1 cellular context compared by ENCODE assay signal in the genomic region with DNA sequence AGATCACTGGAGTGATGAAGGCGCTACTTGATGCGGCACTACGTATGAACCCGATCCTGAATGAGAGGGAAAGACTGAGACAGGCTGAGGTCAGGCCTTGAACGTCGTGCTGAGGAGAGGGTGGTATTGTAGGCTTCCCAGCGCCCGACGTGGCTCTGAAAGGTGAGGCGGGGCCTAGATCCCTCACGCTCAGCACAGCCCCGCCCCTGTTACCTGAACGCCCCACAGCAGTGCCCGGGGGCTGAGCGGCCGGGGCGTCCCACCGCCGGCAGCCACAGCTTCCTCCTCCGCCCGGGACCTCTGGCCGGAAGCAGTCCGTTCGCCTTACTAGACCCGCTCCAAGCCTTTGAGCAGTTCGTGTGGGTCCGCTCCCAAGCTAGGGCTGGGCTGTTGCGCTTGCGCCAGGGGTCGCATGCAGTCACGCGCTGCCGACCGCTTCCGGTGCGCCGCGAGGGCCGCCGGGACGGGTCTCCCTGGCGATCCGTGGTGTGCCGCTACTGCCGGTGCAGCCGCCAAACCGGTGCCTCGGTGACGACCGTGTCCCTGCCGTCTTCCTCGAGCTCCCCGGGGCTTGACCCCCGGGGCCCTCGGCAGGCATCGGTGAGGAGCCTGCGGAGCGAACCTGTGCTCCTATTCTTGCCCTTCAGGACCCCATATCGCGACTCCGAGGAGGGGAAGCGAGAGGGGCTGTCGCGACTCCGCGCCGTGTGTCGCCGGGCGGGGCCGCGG.
TF ChIP-seq lines count a peak whose summit lies in the region.

A gene with protein sequence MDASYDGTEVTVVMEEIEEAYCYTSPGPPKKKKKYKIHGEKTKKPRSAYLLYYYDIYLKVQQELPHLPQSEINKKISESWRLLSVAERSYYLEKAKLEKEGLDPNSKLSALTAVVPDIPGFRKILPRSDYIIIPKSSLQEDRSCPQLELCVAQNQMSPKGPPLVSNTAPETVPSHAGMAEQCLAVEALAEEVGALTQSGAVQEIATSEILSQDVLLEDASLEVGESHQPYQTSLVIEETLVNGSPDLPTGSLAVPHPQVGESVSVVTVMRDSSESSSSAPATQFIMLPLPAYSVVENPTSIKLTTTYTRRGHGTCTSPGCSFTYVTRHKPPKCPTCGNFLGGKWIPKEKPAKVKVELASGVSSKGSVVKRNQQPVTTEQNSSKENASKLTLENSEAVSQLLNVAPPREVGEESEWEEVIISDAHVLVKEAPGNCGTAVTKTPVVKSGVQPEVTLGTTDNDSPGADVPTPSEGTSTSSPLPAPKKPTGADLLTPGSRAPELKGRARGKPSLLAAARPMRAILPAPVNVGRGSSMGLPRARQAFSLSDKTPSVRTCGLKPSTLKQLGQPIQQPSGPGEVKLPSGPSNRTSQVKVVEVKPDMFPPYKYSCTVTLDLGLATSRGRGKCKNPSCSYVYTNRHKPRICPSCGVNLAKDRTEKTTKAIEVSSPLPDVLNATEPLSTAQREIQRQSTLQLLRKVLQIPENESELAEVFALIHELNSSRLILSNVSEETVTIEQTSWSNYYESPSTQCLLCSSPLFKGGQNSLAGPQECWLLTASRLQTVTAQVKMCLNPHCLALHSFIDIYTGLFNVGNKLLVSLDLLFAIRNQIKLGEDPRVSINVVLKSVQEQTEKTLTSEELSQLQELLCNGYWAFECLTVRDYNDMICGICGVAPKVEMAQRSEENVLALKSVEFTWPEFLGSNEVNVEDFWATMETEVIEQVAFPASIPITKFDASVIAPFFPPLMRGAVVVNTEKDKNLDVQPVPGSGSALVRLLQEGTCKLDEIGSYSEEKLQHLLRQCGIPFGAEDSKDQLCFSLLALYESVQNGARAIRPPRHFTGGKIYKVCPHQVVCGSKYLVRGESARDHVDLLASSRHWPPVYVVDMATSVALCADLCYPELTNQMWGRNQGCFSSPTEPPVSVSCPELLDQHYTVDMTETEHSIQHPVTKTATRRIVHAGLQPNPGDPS (N-terminal part only) (plus strand): TSS at position 479 of the 729 bp plus-strand sequence. CDS start 4,114 bp downstream, outside the sequence.
A gene (minus strand): TSS at position 394 of the 729 bp plus-strand sequence. CDS start 4,306 bp downstream, outside the sequence.

TF ChIP-seq in K562, 482 proteins besides CTCF, POLR2A, EP300 and RAD21 (continued from another document and continues in another):
- TF ChIP-seq, protein P1, sequence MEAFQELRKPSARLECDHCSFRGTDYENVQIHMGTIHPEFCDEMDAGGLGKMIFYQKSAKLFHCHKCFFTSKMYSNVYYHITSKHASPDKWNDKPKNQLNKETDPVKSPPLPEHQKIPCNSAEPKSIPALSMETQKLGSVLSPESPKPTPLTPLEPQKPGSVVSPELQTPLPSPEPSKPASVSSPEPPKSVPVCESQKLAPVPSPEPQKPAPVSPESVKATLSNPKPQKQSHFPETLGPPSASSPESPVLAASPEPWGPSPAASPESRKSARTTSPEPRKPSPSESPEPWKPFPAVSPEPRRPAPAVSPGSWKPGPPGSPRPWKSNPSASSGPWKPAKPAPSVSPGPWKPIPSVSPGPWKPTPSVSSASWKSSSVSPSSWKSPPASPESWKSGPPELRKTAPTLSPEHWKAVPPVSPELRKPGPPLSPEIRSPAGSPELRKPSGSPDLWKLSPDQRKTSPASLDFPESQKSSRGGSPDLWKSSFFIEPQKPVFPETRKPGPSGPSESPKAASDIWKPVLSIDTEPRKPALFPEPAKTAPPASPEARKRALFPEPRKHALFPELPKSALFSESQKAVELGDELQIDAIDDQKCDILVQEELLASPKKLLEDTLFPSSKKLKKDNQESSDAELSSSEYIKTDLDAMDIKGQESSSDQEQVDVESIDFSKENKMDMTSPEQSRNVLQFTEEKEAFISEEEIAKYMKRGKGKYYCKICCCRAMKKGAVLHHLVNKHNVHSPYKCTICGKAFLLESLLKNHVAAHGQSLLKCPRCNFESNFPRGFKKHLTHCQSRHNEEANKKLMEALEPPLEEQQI (IDR thresholded peaks at IDR 0.05), result no peak
- TF ChIP-seq ZNF785 (CRISPR knock-in tag; IDR thresholded peaks at IDR 0.05), result no peak
- TF ChIP-seq ZNF699 (CRISPR knock-in tag; IDR thresholded peaks at IDR 0.05; ENCODE audit: insufficient replicate concordance), result no peak
- no peak for TF ChIP-seq MAFF (IDR thresholded peaks at IDR 0.05; ENCODE audit: low read length)
- TF ChIP-seq, protein P2, sequence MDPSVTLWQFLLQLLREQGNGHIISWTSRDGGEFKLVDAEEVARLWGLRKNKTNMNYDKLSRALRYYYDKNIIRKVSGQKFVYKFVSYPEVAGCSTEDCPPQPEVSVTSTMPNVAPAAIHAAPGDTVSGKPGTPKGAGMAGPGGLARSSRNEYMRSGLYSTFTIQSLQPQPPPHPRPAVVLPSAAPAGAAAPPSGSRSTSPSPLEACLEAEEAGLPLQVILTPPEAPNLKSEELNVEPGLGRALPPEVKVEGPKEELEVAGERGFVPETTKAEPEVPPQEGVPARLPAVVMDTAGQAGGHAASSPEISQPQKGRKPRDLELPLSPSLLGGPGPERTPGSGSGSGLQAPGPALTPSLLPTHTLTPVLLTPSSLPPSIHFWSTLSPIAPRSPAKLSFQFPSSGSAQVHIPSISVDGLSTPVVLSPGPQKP (CRISPR knock-in tag; IDR thresholded peaks at IDR 0.05), result no peak
- TF ChIP-seq GTF2A2 (tag; IDR thresholded peaks at IDR 0.05), result no peak
- TF ChIP-seq NFIC (IDR thresholded peaks at IDR 0.05), result peak; percentile 31
- peak in 1 of 2 experiments; percentile 70; a peak in 1 of 4 replicates for TF ChIP-seq FOXA3 (CRISPR knock-in tag; conservative IDR thresholded peaks at IDR 0.05 in 1 of 2, IDR thresholded peaks at IDR 0.05 in 1 of 2)
- no peak for TF ChIP-seq ZNF23 (CRISPR knock-in tag; IDR thresholded peaks at IDR 0.05)
- no peak for TF ChIP-seq BCL6 (CRISPR knock-in tag; IDR thresholded peaks at IDR 0.05)
- TF ChIP-seq HIVEP1 (CRISPR knock-in tag; IDR thresholded peaks at IDR 0.05), result no peak
- no peak for TF ChIP-seq ILK (tag; IDR thresholded peaks at IDR 0.05; ENCODE audit: borderline replicate concordance, low read depth)
- TF ChIP-seq, protein P3, sequence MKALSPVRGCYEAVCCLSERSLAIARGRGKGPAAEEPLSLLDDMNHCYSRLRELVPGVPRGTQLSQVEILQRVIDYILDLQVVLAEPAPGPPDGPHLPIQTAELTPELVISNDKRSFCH (CRISPR knock-in tag; IDR thresholded peaks at IDR 0.05), result no peak
- TF ChIP-seq, protein P3 (tag; IDR thresholded peaks at IDR 0.05), result no peak; the same call in 1 of the 2 replicates
- no peak; the same call in 1 of the 2 replicates for TF ChIP-seq JUN (IDR thresholded peaks at IDR 0.05; ENCODE audit: borderline replicate concordance, low read depth, low read length)
- TF ChIP-seq JUN (CRISPR knock-in tag; IDR thresholded peaks at IDR 0.05; ENCODE audit: borderline replicate concordance), result 0 out of 2 replicates have a peak, but pooled peaks have one; percentile 88
- TF ChIP-seq ZNF347 (CRISPR knock-in tag; IDR thresholded peaks at IDR 0.05; ENCODE audit: low read depth), result no peak
- TF ChIP-seq, protein P4, sequence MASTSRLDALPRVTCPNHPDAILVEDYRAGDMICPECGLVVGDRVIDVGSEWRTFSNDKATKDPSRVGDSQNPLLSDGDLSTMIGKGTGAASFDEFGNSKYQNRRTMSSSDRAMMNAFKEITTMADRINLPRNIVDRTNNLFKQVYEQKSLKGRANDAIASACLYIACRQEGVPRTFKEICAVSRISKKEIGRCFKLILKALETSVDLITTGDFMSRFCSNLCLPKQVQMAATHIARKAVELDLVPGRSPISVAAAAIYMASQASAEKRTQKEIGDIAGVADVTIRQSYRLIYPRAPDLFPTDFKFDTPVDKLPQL (IDR thresholded peaks at IDR 0.05; ENCODE audit: extremely low read depth, insufficient read length), result no peak
- TF ChIP-seq TRIM24 (IDR thresholded peaks at IDR 0.05), result peak in 1 of 2 experiments; percentile 96; a peak in 2 of 4 replicates
- no peak for TF ChIP-seq KLF16 (IDR thresholded peaks at IDR 0.05)
- TF ChIP-seq MAFG (tag; conservative IDR thresholded peaks at IDR 0.05), result no peak
- no peak for TF ChIP-seq ZNF778 (CRISPR knock-in tag; IDR thresholded peaks at IDR 0.05)
- no peak for TF ChIP-seq FOXM1 (IDR thresholded peaks at IDR 0.05; ENCODE audit: low read depth)
- no peak; the same call in 1 of the 2 replicates for TF ChIP-seq FOXM1 (CRISPR knock-in tag; IDR thresholded peaks at IDR 0.05; ENCODE audit: low read depth)
- peak; percentile 96 for TF ChIP-seq ZEB2 (IDR thresholded peaks at IDR 0.05)
- TF ChIP-seq MYBL2 (IDR thresholded peaks at IDR 0.05; ENCODE audit: low read depth), result no peak
- no peak for TF ChIP-seq MYBL2 (CRISPR knock-in tag; IDR thresholded peaks at IDR 0.05; ENCODE audit: borderline replicate concordance)
- TF ChIP-seq, protein P5, sequence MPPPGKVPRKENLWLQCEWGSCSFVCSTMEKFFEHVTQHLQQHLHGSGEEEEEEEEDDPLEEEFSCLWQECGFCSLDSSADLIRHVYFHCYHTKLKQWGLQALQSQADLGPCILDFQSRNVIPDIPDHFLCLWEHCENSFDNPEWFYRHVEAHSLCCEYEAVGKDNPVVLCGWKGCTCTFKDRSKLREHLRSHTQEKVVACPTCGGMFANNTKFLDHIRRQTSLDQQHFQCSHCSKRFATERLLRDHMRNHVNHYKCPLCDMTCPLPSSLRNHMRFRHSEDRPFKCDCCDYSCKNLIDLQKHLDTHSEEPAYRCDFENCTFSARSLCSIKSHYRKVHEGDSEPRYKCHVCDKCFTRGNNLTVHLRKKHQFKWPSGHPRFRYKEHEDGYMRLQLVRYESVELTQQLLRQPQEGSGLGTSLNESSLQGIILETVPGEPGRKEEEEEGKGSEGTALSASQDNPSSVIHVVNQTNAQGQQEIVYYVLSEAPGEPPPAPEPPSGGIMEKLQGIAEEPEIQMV (tag; conservative IDR thresholded peaks at IDR 0.05; ENCODE audit: low read depth), result peak; percentile 92
- peak; percentile 97 for TF ChIP-seq C11orf30 (IDR thresholded peaks at IDR 0.05; ENCODE audit: low read depth)
- peak; percentile 97 for TF ChIP-seq NR2C2 (CRISPR knock-in tag; IDR thresholded peaks at IDR 0.05)
- TF ChIP-seq NR2C2 (tag; IDR thresholded peaks at IDR 0.05), result peak; percentile 99
- no peak for TF ChIP-seq ZNF274 (IDR thresholded peaks at IDR 0.05; ENCODE audit: borderline replicate concordance, low read depth, low read length)
- TF ChIP-seq, protein P6, sequence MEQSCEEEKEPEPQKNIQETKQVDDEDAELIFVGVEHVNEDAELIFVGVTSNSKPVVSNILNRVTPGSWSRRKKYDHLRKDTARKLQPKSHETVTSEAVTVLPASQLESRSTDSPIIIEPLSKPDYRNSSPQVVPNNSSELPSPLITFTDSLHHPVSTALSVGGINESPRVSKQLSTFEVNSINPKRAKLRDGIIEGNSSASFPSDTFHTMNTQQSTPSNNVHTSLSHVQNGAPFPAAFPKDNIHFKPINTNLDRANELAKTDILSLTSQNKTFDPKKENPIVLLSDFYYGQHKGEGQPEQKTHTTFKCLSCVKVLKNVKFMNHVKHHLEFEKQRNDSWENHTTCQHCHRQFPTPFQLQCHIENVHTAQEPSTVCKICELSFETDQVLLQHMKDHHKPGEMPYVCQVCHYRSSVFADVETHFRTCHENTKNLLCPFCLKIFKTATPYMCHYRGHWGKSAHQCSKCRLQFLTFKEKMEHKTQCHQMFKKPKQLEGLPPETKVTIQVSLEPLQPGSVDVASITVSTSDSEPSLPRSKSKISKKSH (CRISPR knock-in tag; IDR thresholded peaks at IDR 0.05), result no peak
- no peak; the same call in 1 of the 2 replicates for TF ChIP-seq ZNF224 (CRISPR knock-in tag; IDR thresholded peaks at IDR 0.05)
- TF ChIP-seq MIER1 (IDR thresholded peaks at IDR 0.05; ENCODE audit: low read depth), result no peak
- no peak for TF ChIP-seq MTA2 (IDR thresholded peaks at IDR 0.05; ENCODE audit: low read depth)
- no peak for TF ChIP-seq ZNF41 (CRISPR knock-in tag; conservative IDR thresholded peaks at IDR 0.05)
- TF ChIP-seq ZNF408 (CRISPR knock-in tag; IDR thresholded peaks at IDR 0.05; ENCODE audit: low read depth), result no peak
- TF ChIP-seq TEAD1 (CRISPR knock-in tag; IDR thresholded peaks at IDR 0.05), result no peak; a peak in 2 of 4 replicates
- no peak for TF ChIP-seq ARID2 (IDR thresholded peaks at IDR 0.05)
- TF ChIP-seq NEUROD1 (IDR thresholded peaks at IDR 0.05; ENCODE audit: borderline replicate concordance, low read depth, low read length, partially characterized antibody), result peak; percentile 70
- TF ChIP-seq, protein P7, sequence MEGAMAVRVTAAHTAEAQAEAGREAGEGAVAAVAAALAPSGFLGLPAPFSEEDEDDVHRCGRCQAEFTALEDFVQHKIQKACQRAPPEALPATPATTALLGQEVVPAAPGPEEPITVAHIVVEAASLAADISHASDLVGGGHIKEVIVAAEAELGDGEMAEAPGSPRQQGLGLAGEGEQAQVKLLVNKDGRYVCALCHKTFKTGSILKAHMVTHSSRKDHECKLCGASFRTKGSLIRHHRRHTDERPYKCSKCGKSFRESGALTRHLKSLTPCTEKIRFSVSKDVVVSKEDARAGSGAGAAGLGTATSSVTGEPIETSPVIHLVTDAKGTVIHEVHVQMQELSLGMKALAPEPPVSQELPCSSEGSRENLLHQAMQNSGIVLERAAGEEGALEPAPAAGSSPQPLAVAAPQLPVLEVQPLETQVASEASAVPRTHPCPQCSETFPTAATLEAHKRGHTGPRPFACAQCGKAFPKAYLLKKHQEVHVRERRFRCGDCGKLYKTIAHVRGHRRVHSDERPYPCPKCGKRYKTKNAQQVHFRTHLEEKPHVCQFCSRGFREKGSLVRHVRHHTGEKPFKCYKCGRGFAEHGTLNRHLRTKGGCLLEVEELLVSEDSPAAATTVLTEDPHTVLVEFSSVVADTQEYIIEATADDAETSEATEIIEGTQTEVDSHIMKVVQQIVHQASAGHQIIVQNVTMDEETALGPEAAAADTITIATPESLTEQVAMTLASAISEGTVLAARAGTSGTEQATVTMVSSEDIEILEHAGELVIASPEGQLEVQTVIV (CRISPR knock-in tag; IDR thresholded peaks at IDR 0.05; ENCODE audit: borderline replicate concordance), result no peak
- TF ChIP-seq, protein P8, sequence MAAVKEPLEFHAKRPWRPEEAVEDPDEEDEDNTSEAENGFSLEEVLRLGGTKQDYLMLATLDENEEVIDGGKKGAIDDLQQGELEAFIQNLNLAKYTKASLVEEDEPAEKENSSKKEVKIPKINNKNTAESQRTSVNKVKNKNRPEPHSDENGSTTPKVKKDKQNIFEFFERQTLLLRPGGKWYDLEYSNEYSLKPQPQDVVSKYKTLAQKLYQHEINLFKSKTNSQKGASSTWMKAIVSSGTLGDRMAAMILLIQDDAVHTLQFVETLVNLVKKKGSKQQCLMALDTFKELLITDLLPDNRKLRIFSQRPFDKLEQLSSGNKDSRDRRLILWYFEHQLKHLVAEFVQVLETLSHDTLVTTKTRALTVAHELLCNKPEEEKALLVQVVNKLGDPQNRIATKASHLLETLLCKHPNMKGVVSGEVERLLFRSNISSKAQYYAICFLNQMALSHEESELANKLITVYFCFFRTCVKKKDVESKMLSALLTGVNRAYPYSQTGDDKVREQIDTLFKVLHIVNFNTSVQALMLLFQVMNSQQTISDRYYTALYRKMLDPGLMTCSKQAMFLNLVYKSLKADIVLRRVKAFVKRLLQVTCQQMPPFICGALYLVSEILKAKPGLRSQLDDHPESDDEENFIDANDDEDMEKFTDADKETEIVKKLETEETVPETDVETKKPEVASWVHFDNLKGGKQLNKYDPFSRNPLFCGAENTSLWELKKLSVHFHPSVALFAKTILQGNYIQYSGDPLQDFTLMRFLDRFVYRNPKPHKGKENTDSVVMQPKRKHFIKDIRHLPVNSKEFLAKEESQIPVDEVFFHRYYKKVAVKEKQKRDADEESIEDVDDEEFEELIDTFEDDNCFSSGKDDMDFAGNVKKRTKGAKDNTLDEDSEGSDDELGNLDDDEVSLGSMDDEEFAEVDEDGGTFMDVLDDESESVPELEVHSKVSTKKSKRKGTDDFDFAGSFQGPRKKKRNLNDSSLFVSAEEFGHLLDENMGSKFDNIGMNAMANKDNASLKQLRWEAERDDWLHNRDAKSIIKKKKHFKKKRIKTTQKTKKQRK (IDR thresholded peaks at IDR 0.05; ENCODE audit: borderline replicate concordance, low read depth, low read length), result no peak
